21 cellular contexts compared by ENCODE assay signal in genomic region chr15:66743204-66743603, GRCh38. TPM values are rescaled to one million over a fixed set of nuclear protein-coding genes. Genes with fewer than 3 reads are reported as not detected.
DNase-seq lines count a peak whose midpoint lies in the region; ATAC-seq, FAIRE-seq and TF ChIP-seq lines count a peak whose summit lies in the region.
"Had no signal": no experiment of that assay in that cellular context is flagged by ENCODE, and none has a peak within 500 bp of the region (broad histone marks: within the 10 kb centered on the region; RNA-seq: fewer than 3 reads in every experiment).

No MANE protein-coding gene starts in this region.

- TF ChIP-seq EP300 in A549 (IDR thresholded peaks at IDR 0.05) = no peak

- H3K4me3 ChIP-seq in A549 (no peak overlapping the region), subcutaneous abdominal adipose tissue (ENCODE audit: low read depth in 1 of 5, low read length in 5 of 5) (no peak overlapping the region)
- H3K4me3 ChIP-seq: GM23248 had no signal

- H3K27ac ChIP-seq in A549 (peak overlapping the region in 1 of 2 experiments; percentile 33; a peak in 1 of 6 replicates), KOPT-K1 (ENCODE audit: low read depth, low read length, poor library complexity, severe bottlenecking) (peak overlapping the region; percentile 14), subcutaneous abdominal adipose tissue (ENCODE audit: low read depth, low read length) (peak overlapping the region; percentile 10)
- H3K27ac ChIP-seq: HL-60 had no signal

- FAIRE-seq in A549 (lab: Jason Lieb, UNC) = no peak
- FAIRE-seq: D721Med, G401.6, GM12891, GM18507, H54 had no signal

- H3K4me1 ChIP-seq in A549 (peaks cover 51% of the 10 kb centered on the region), subcutaneous abdominal adipose tissue (ENCODE audit: control insufficient read depth in 5 of 5, insufficient read depth in 5 of 5, low read length in 5 of 5) (peaks cover 32 to 85% (median 72%) of the 10 kb centered on the region in 5 donors)
- H3K4me1 ChIP-seq: BE2C had no signal

- peak overlapping the region in 1 of 5 donors; percentile 19 for H3K9ac ChIP-seq in subcutaneous abdominal adipose tissue (ENCODE audit: low read length in 5 of 5)

- CTCF ChIA-PET in A549 (lab: Yijun Ruan, JAX) = interaction anchor here (1.3 to 42.9 kb wide), 8 partner anchors 12 to 38 kb away, joined by 4 to 779 read pairs (median 5); partner anchors contain the start of gene SMAD6

- TF ChIP-seq POLR2A in A549 (IDR thresholded peaks at IDR 0.05; ENCODE audit: low read length) (no peak), GM18505 (IDR thresholded peaks at IDR 0.05; ENCODE audit: borderline replicate concordance, extremely low read depth, insufficient read depth, insufficient read length) (no peak)

- TF ChIP-seq CTCF in A549 (IDR thresholded peaks at IDR 0.05) (no peak), mesothelial cell of epicardium (IDR thresholded peaks at IDR 0.05; ENCODE audit: unreplicated experiment) (no peak)

- H3K4me1 Mint-ChIP-seq in mesothelial cell of epicardium = peaks cover 75% of the 10 kb centered on the region
- H3K4me1 Mint-ChIP-seq: CD8-positive, alpha-beta memory T cell had no signal

- no peak overlapping the region for H3K4me3 Mint-ChIP-seq in mesothelial cell of epicardium
- H3K4me3 Mint-ChIP-seq: CD4-positive, CD25-positive, alpha-beta regulatory T cell; CD8-positive, alpha-beta memory T cell had no signal

- DNase-seq in A549 (ENCODE audit: low read depth in 1 of 2, low spot score in 1 of 2) (no peak), mesothelial cell of epicardium (ENCODE audit: low spot score in 2 of 2, unreplicated experiment in 2 of 2) (no peak), NCI-H510A treated with DMSO at 0.1 percent for 48 hours (lab: John Stamatoyannopoulos, UW) (no peak)
- DNase-seq: ACHN; BE2C; C1 segment of cervical spinal cord; CD4-positive, CD25-positive, alpha-beta regulatory T cell; CD8-positive, alpha-beta memory T cell; COR-L47; GM23248; HCEC 1CT; IMR-90 had no signal

- H3K9me3 ChIP-seq in A549 (no peaks in the 10 kb centered on the region), KOPT-K1 (ENCODE audit: insufficient read depth, low read length, poor library complexity, severe bottlenecking) (no peaks in the 10 kb centered on the region), subcutaneous abdominal adipose tissue (ENCODE audit: control insufficient read depth in 5 of 5, low read length in 5 of 5) (no peaks in the 10 kb centered on the region)
- H3K9me3 ChIP-seq: BE2C had no signal

- no peak overlapping the region for H3K4me2 ChIP-seq in A549

- WGBS in A549 (ENCODE audit: missing lambda C conversion rate) = 91% methylated on average over 5 of the region's 5 CpGs

- no peaks in the 10 kb centered on the region for H3K27me3 ChIP-seq in subcutaneous abdominal adipose tissue (ENCODE audit: control insufficient read depth in 5 of 5, insufficient read depth in 4 of 5, low read length in 5 of 5)
- H3K27me3 ChIP-seq: BE2C had no signal

- no peaks in the 10 kb centered on the region for H3K27me3 Mint-ChIP-seq in mesothelial cell of epicardium (ENCODE audit: low read depth)
- H3K27me3 Mint-ChIP-seq: CD4-positive, CD25-positive, alpha-beta regulatory T cell had no signal

- TF ChIP-seq RAD21 in A549 (conservative IDR thresholded peaks at IDR 0.05 in 1 of 2, IDR thresholded peaks at IDR 0.05 in 1 of 2) = no peak

- H3K36me3 ChIP-seq in KOPT-K1 (ENCODE audit: insufficient read depth, low read length) = peaks cover 22% of the 10 kb centered on the region
- H3K36me3 ChIP-seq in subcutaneous abdominal adipose tissue (ENCODE audit: control insufficient read depth in 5 of 5, insufficient read depth in 5 of 5, low read length in 5 of 5) = peaks cover 0 to 5% (median 0%) of the 10 kb centered on the region in 5 donors

- no peaks in the 10 kb centered on the region for H3K9me3 Mint-ChIP-seq in mesothelial cell of epicardium
- H3K9me3 Mint-ChIP-seq: CD4-positive, CD25-positive, alpha-beta regulatory T cell; CD8-positive, alpha-beta memory T cell had no signal

- POLR2A ChIA-PET in A549 (lab: Yijun Ruan, JAX) = interaction anchor here (0.6 kb wide), 1 partner anchor 29 kb away, joined by 3 read pairs; no protein-coding TSS in a partner anchor

- H3K36me3 Mint-ChIP-seq in mesothelial cell of epicardium = peaks cover 1% of the 10 kb centered on the region
- H3K36me3 Mint-ChIP-seq: CD4-positive, CD25-positive, alpha-beta regulatory T cell; CD8-positive, alpha-beta memory T cell had no signal

- H3K27ac Mint-ChIP-seq in mesothelial cell of epicardium = peak overlapping the region; percentile 47
- H3K27ac Mint-ChIP-seq: CD4-positive, CD25-positive, alpha-beta regulatory T cell; CD8-positive, alpha-beta memory T cell had no signal

- ATAC-seq in A549 = no peak
- ATAC-seq in GM18505 (IDR thresholded peaks at IDR 0.05; ENCODE audit: unreplicated experiment) = no peak

TF ChIP-seq in A549, 52 proteins besides CTCF, POLR2A, EP300 and RAD21:
- peak; percentile 60; the same call in 1 of the 2 replicates for TF ChIP-seq CHD4 (IDR thresholded peaks at IDR 0.05; ENCODE audit: borderline replicate concordance)
- TF ChIP-seq EHMT2 (IDR thresholded peaks at IDR 0.05; ENCODE audit: low read depth) = no peak
- no peak for TF ChIP-seq FOXS1 (CRISPR knock-in tag; IDR thresholded peaks at IDR 0.05)
- no peak for TF ChIP-seq HEYL (CRISPR knock-in tag; IDR thresholded peaks at IDR 0.05)
- peak; percentile 95 for TF ChIP-seq KDM1A (IDR thresholded peaks at IDR 0.05; ENCODE audit: low read depth)
- no peak for TF ChIP-seq RARB (CRISPR knock-in tag; IDR thresholded peaks at IDR 0.05)
- TF ChIP-seq HDAC2 (IDR thresholded peaks at IDR 0.05) = peak; percentile 87
- TF ChIP-seq NPAS2 (CRISPR knock-in tag; IDR thresholded peaks at IDR 0.05; ENCODE audit: borderline replicate concordance) = no peak
- no peak for TF ChIP-seq GATA3 (IDR thresholded peaks at IDR 0.05; ENCODE audit: borderline replicate concordance)
- TF ChIP-seq TFCP2L1 (CRISPR knock-in tag; IDR thresholded peaks at IDR 0.05) = no peak

RNA-seq across cellular contexts. Expression of gene SMAD6, which starts 41.2 kb away (rescaled TPM):
- 9.6 and 14.0 TPM in 2 replicates for polyA plus RNA-seq in A549 (2011; rRNA removed)
- 41.3 and 55.8 TPM in 2 replicates for polyA plus RNA-seq in A549 (2012; cell fraction: cytosol; rRNA removed)
- 173 and 184 TPM in 2 replicates for polyA plus RNA-seq in A549 (2012; cell fraction: nucleus; rRNA removed)
- 40.5 to 46.7 TPM (median 46.6 TPM) in 3 replicates for polyA plus RNA-seq in A549 (2017; fragmentation: RNase III; extraction: RNeasy Plus Mini Kit Qiagen cat#74134 plus additional on column Dnase treatment)
- 29.1 and 38.4 TPM in 2 replicates for polyA minus RNA-seq in A549 (2011; rRNA and poly(A)+ RNA removed)
- 164 to 176 TPM (median 176 TPM) in 3 replicates for total RNA-seq in mesothelial cell of epicardium
- polyA plus RNA-seq: CD4-positive, CD25-positive, alpha-beta regulatory T cell; CD8-positive, alpha-beta memory T cell had no signal
